Comparison of ENCODE assay signal across 8 cellular contexts in the genomic region with DNA sequence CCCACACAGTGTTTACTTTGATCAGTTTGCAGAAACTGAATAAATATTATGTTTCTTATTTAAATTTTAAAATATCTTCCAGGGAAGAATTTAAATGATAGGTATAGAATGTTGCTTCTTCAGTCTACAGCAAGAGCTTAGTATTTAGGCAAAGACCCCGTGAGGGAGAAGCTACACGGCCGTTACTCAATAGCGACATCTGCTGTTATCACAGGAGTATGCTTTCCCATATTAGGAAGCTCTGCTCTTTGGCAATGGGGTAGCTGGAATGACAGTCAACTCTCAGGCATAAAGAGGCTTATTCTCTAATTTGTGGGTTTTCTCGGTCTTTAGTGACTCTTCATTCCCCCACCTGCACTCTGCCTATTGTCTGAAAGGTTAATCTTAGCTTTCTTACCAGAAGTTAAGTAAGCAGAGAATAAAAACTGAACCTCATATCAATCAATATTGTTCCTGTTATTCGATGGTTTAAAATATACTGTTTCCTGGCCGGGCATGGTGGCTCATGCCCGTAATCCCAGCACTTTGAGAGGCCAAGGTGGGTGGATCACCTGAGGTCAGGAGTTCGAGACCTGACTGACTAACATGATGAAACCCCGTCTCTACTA. TPM values are rescaled to one million over a fixed set of nuclear protein-coding genes. Genes with fewer than 3 reads are reported as not detected.
DNase-seq lines count a peak whose midpoint lies in the region; ATAC-seq and TF ChIP-seq lines count a peak whose summit lies in the region.

No MANE protein-coding gene starts in this region.

- TF ChIP-seq CTCF in AG10803 (conservative IDR thresholded peaks at IDR 0.05; ENCODE audit: low read length), result peak; percentile 100
- peak; percentile 68 to 92 (median 91) for TF ChIP-seq CTCF in gastroesophageal sphincter (IDR thresholded peaks at IDR 0.05)
- peak; percentile 93 for TF ChIP-seq CTCF in osteocyte (IDR thresholded peaks at IDR 0.05)

- ATAC-seq in GM18499 (IDR thresholded peaks at IDR 0.05; ENCODE audit: insufficient read depth, unreplicated experiment), result peak; percentile 64
- ATAC-seq in HG03442 (IDR thresholded peaks at IDR 0.05; ENCODE audit: unreplicated experiment), result peak; percentile 58
- peak; percentile 68 to 70 for ATAC-seq in activated T-cell treated with anti-CD3 and anti-CD28 coated beads, Interleukin-2, amount 50 U/mL, for 72 hours (replicated peaks in 1 of 2)
- peak; percentile 70 for ATAC-seq in gastroesophageal sphincter
- no peak for ATAC-seq in HG02981 (IDR thresholded peaks at IDR 0.05; ENCODE audit: unreplicated experiment)

- WGBS in gastroesophageal sphincter (ENCODE audit: low coverage in 1 of 2), 2 donors, result 20 to 29% methylated on average over 5 to 10 of the region's 10 CpGs

- TF ChIP-seq EP300 in gastroesophageal sphincter (IDR thresholded peaks at IDR 0.05), result no peak

- no peaks in the 10 kb centered on the region for H3K27me3 Mint-ChIP-seq in activated T-cell treated with anti-CD3 and anti-CD28 coated beads, Interleukin-2, amount 50 U/mL, for 72 hours (ENCODE audit: low read depth)
- peaks cover 3% of the 10 kb centered on the region for H3K27me3 Mint-ChIP-seq in osteocyte (ENCODE audit: unreplicated experiment)

- no peaks in the 10 kb centered on the region for H3K9me3 Mint-ChIP-seq in activated T-cell treated with anti-CD3 and anti-CD28 coated beads, Interleukin-2, amount 50 U/mL, for 72 hours
- H3K9me3 Mint-ChIP-seq in osteocyte (ENCODE audit: unreplicated experiment), result no peaks in the 10 kb centered on the region

- no peaks in the 10 kb centered on the region for H3K4me1 Mint-ChIP-seq in activated T-cell treated with anti-CD3 and anti-CD28 coated beads, Interleukin-2, amount 50 U/mL, for 72 hours (ENCODE audit: low read depth)
- peaks cover 5% of the 10 kb centered on the region for H3K4me1 Mint-ChIP-seq in osteocyte (ENCODE audit: unreplicated experiment)

- no peak overlapping the region for H3K27ac ChIP-seq in gastroesophageal sphincter

- H3K4me1 ChIP-seq in gastroesophageal sphincter, result peaks cover 0 to 5% (median 0%) of the 10 kb centered on the region in 3 donors

- no peaks in the 10 kb centered on the region for H3K36me3 ChIP-seq in gastroesophageal sphincter

- TF ChIP-seq POLR2A in gastroesophageal sphincter (IDR thresholded peaks at IDR 0.05), result no peak

- H3K27me3 ChIP-seq in gastroesophageal sphincter, result no peaks in the 10 kb centered on the region

- H3K4me3 ChIP-seq in AG10803 (ENCODE audit: low read length) (no peak overlapping the region), gastroesophageal sphincter (no peak overlapping the region)

- no peaks in the 10 kb centered on the region for H3K36me3 Mint-ChIP-seq in activated T-cell treated with anti-CD3 and anti-CD28 coated beads, Interleukin-2, amount 50 U/mL, for 72 hours (ENCODE audit: insufficient read depth in 2 of 2)
- H3K36me3 Mint-ChIP-seq in osteocyte (ENCODE audit: unreplicated experiment), result no peaks in the 10 kb centered on the region

- no peak overlapping the region for H3K4me3 Mint-ChIP-seq in activated T-cell treated with anti-CD3 and anti-CD28 coated beads, Interleukin-2, amount 50 U/mL, for 72 hours
- no peak overlapping the region for H3K4me3 Mint-ChIP-seq in osteocyte (ENCODE audit: unreplicated experiment)

- no peaks in the 10 kb centered on the region for H3K9me3 ChIP-seq in gastroesophageal sphincter

- DNase-seq in AG10803 (ENCODE audit: low read depth) (peak; percentile 60), NCI-H774 (lab: John Stamatoyannopoulos, UW) (peak; percentile 40), osteocyte (ENCODE audit: extremely low spot score, unreplicated experiment) (no peak)
- DNase-seq in activated T-cell treated with anti-CD3 and anti-CD28 coated beads, Interleukin-2, amount 50 U/mL, for 72 hours, result peak; percentile 44

- H3K27ac Mint-ChIP-seq in activated T-cell treated with anti-CD3 and anti-CD28 coated beads, Interleukin-2, amount 50 U/mL, for 72 hours, result no peak overlapping the region
- no peak overlapping the region for H3K27ac Mint-ChIP-seq in osteocyte (ENCODE audit: unreplicated experiment)

RNA-seq across cellular contexts. Expression of a gene that starts 13.2 kb away (rescaled TPM):
- 1 to 10 TPM; 1.7 to 2.5 TPM for total RNA-seq in activated T-cell treated with anti-CD3 and anti-CD28 coated beads, Interleukin-2, amount 50 U/mL, for 72 hours
- total RNA-seq in gastroesophageal sphincter (10 to 100 TPM; 40.2 to 77.5 (median 66.6) TPM), osteocyte (173 and 174 TPM in 2 replicates)

RNA-seq across cellular contexts. Expression of a gene that starts 39.3 kb away (rescaled TPM):
- 10 to 100 TPM; 33.0 to 35.2 TPM for total RNA-seq in activated T-cell treated with anti-CD3 and anti-CD28 coated beads, Interleukin-2, amount 50 U/mL, for 72 hours
- total RNA-seq in gastroesophageal sphincter, result 10 to 100 TPM; 10.5 to 23.2 (median 13.0) TPM
- 38.7 and 42.4 TPM in 2 replicates for total RNA-seq in osteocyte

Comparison
In these comparisons a context has a peak if more than half of its experiments do, and no peak if none do; other contexts are left out.
1. RNA of a gene that starts 13.2 kb away (total RNA-seq): 173 to 174 TPM in osteocyte and 40.2 to 77.5 TPM in gastroesophageal sphincter; 1.7 to 2.5 TPM in activated T-cell treated with anti-CD3 and anti-CD28 coated beads, Interleukin-2, amount 50 U/mL, for 72 hours; every median in the first group is over 10 times any median in the second.
2. Peak in every context shown above with its lines, with median percentiles within 50 percentile points of each other: CTCF ChIP-seq.